In genomic region chr12:88579572-88579940, GRCh38 we compare ENCODE assay signal across 8 cellular contexts. TPM values are rescaled to one million over a fixed set of nuclear protein-coding genes. Genes with fewer than 3 reads are reported as not detected.
DNase-seq lines count a peak whose midpoint lies in the region; ATAC-seq, FAIRE-seq and TF ChIP-seq lines count a peak whose summit lies in the region.

No MANE protein-coding gene starts in this region.

- DNase-seq in CD1c-positive myeloid dendritic cell (ENCODE audit: extremely low spot score) (peak; percentile 10), GM12878 (ENCODE audit: low read depth, low spot score) (no peak), iPS-NIHi7 (ENCODE audit: extremely low spot score) (peak; percentile 26), COLO829 (ENCODE audit: low spot score) (no peak)

- TF ChIP-seq EP300 in Ishikawa (IDR thresholded peaks at IDR 0.05; ENCODE audit: borderline replicate concordance): no peak
- TF ChIP-seq EP300 in GM12878 (IDR thresholded peaks at IDR 0.05; ENCODE audit: borderline replicate concordance in 1 of 2, control insufficient read depth in 1 of 2, low read depth in 2 of 2, low read length in 2 of 2): no peak

- H3K4me3 ChIP-seq in GM12878: no peak overlapping the region
- H3K4me3 ChIP-seq in subcutaneous abdominal adipose tissue (ENCODE audit: low read depth in 1 of 5, low read length in 5 of 5): peak overlapping the region; percentile 88 to 96 (median 92)

- POLR2A ChIA-PET in GM12878 (lab: Charles Lee): no interaction called here

- H3K27me3 ChIP-seq in GM12878 (replicated peaks in 1 of 2; ENCODE audit: control insufficient read depth in 2 of 2, insufficient read depth in 2 of 2, low read length in 1 of 2) (peaks cover 5 to 14% of the 10 kb centered on the region in 2 experiments), subcutaneous abdominal adipose tissue (ENCODE audit: control insufficient read depth in 5 of 5, insufficient read depth in 4 of 5, low read length in 5 of 5) (no peaks in the 10 kb centered on the region)

- ATAC-seq in GM12878 (peak; percentile 17), HG03139 (IDR thresholded peaks at IDR 0.05; ENCODE audit: unreplicated experiment) (no peak), HG03095 (IDR thresholded peaks at IDR 0.05; ENCODE audit: unreplicated experiment) (no peak)

- WGBS in GM12878 (ENCODE audit: insufficient coverage, insufficient replicate concordance, low lambda C conversion rate, missing lambda C conversion rate): 28% methylated on average over 27 of the region's 27 CpGs

- H3K27ac ChIP-seq in GM12878 (ENCODE audit: control insufficient read depth, insufficient read depth): no peak overlapping the region
- H3K27ac ChIP-seq in subcutaneous abdominal adipose tissue (ENCODE audit: low read depth, low read length): peak overlapping the region; percentile 76

- no peaks in the 10 kb centered on the region for H3K9me3 ChIP-seq in GM12878 (replicated peaks; ENCODE audit: control insufficient read depth, insufficient read depth, low read length)
- H3K9me3 ChIP-seq in subcutaneous abdominal adipose tissue (ENCODE audit: control insufficient read depth in 5 of 5, low read length in 5 of 5): no peaks in the 10 kb centered on the region

- H3K36me3 ChIP-seq in GM12878 (ENCODE audit: control insufficient read depth in 2 of 2, insufficient read depth in 2 of 2, low read length in 1 of 2) (no peaks in the 10 kb centered on the region), subcutaneous abdominal adipose tissue (ENCODE audit: control insufficient read depth in 5 of 5, insufficient read depth in 5 of 5, low read length in 5 of 5) (no peaks in the 10 kb centered on the region)

- no peak for TF ChIP-seq POLR2A in GM12878 (IDR thresholded peaks at IDR 0.05; ENCODE audit: low read depth, low read length)

- TF ChIP-seq RAD21 in Ishikawa (IDR thresholded peaks at IDR 0.05; ENCODE audit: low read depth): no peak
- TF ChIP-seq RAD21 in GM12878 (IDR thresholded peaks at IDR 0.05; ENCODE audit: insufficient read depth, low read depth, low read length): no peak

- H2AFZ ChIP-seq in GM12878 (ENCODE audit: control insufficient read depth, low read depth, low read length): no peak overlapping the region

- CTCF ChIA-PET in GM12878 (lab: Yijun Ruan, JAX): no interaction called here

- FAIRE-seq in GM12878 (lab: Jason Lieb, UNC): no peak

- TF ChIP-seq CTCF in GM12878 (IDR thresholded peaks at IDR 0.05 in 2 of 3, conservative IDR thresholded peaks at IDR 0.05 in 1 of 3; ENCODE audit: control insufficient read depth in 2 of 3, extremely low read depth in 1 of 3, insufficient read depth in 1 of 3, low read depth in 3 of 3, low read length in 3 of 3): no peak

- in situ Hi-C loops in GM12878 (cut with MboI): no loop called here

- H3K79me2 ChIP-seq in GM12878 (ENCODE audit: control insufficient read depth, insufficient read depth, low read length): no peaks in the 10 kb centered on the region

- intact Hi-C loops in GM12878 (cut with micrococcal nuclease; ENCODE audit: unreplicated experiment): loop anchor here (5.0 kb wide), 1 partner anchor 418 kb away; no protein-coding TSS in a partner anchor

- H3K4me2 ChIP-seq in GM12878 (ENCODE audit: control insufficient read depth, insufficient read depth): peak overlapping the region; percentile 73

- RAD21 ChIA-PET in GM12878 (lab: Charles Lee; ENCODE audit: unreplicated experiment): no interaction called here

- BruUV-seq in GM12878 (replicated peaks; lab: Mats Ljungman, UMichigan): no TSS peak

- H3K9ac ChIP-seq in GM12878 (ENCODE audit: control insufficient read depth, insufficient read depth, low read length): no peak overlapping the region
- peak overlapping the region; percentile 56 to 76 (median 70) for H3K9ac ChIP-seq in subcutaneous abdominal adipose tissue (ENCODE audit: low read length in 5 of 5)

- SMC1A ChIA-PET in GM12878 (lab: Charles Lee; ENCODE audit: uncharacterized antibody, unreplicated experiment): interaction anchor here (1.1 kb wide), 1 partner anchor 301 kb away, joined by 3 read pairs; no protein-coding TSS in a partner anchor

- H3K4me1 ChIP-seq in GM12878 (ENCODE audit: control insufficient read depth, insufficient read depth, low read length) (no peaks in the 10 kb centered on the region), subcutaneous abdominal adipose tissue (ENCODE audit: control insufficient read depth in 5 of 5, insufficient read depth in 5 of 5, low read length in 5 of 5) (peaks cover 0 to 40% (median 27%) of the 10 kb centered on the region in 5 donors)

- H4K20me1 ChIP-seq in GM12878 (ENCODE audit: control insufficient read depth, insufficient read depth): no peaks in the 10 kb centered on the region

TF ChIP-seq in Ishikawa, 13 proteins besides CTCF, POLR2A, EP300 and RAD21:
- TF ChIP-seq NFIC (IDR thresholded peaks at IDR 0.05): peak; percentile 46; the same call in 1 of the 2 replicates
- no peak for TF ChIP-seq ZBTB7A (IDR thresholded peaks at IDR 0.05; ENCODE audit: low read depth)
- no peak for TF ChIP-seq TCF12 (IDR thresholded peaks at IDR 0.05; ENCODE audit: low read depth)
- TF ChIP-seq TEAD4 (IDR thresholded peaks at IDR 0.05): peak; percentile 30; the same call in 1 of the 2 replicates

TF ChIP-seq in GM12878, 131 proteins besides CTCF, POLR2A, EP300 and RAD21:
- no peak for TF ChIP-seq ZBTB33 (IDR thresholded peaks at IDR 0.05)
- TF ChIP-seq E2F4 (IDR thresholded peaks at IDR 0.05; ENCODE audit: low read depth, low read length): no peak
- TF ChIP-seq ZNF24 (IDR thresholded peaks at IDR 0.05): no peak
- no peak for TF ChIP-seq TBL1XR1 (IDR thresholded peaks at IDR 0.05; ENCODE audit: low read depth, low read length)
TF ChIP-seq in GM12878: peak in this region for 0.

RNA-seq across cellular contexts. Expression of gene KITLG, which starts 0.7 kb away (rescaled TPM):
- not detected in 2 replicates for total RNA-seq in GM12878 (2013; cell fraction: nucleolus; rRNA removed)
- total RNA-seq in GM12878 (2014; rRNA removed) (0.05 and 0.06 TPM in 2 replicates), GM12878 (2014; rRNA removed; fragmentation: Illumina TruSeq; extraction: Trizol) (0.09 and 0.23 TPM in 2 replicates), GM12878 (2021) (0.32 and 0.51 TPM in 2 replicates)
- polyA plus RNA-seq in GM12878 (2011; ENCODE audit: low read depth): 0.05 TPM
- polyA plus RNA-seq in GM12878 (2011; rRNA removed) (0.10 and 0.16 TPM in 2 replicates), GM12878 (2014; fragmentation: Illumina TruSeq; extraction: Trizol) (0.03 TPM in 1 of 2 replicates, not detected in the other), GM12878 (2014; fragmentation: Nextera tagmentation; extraction: Ambion mirVana) (under 1 TPM; 0.02 to 0.03 TPM), GM12878 (2014; rRNA removed) (not detected in 2 replicates), GM12878 (2016; fragmentation: Nextera tagmentation; extraction: Ambion mirVana) (under 1 TPM; 0.10 to 0.40 TPM)
- polyA plus RNA-seq in GM12878 (2011; cell fraction: cytosol; rRNA removed): 0.01 and 0.02 TPM in 2 replicates
- 0.03 and 0.07 TPM in 2 replicates for polyA plus RNA-seq in GM12878 (2011; cell fraction: nucleus; rRNA removed)
- 0.13 and 0.23 TPM in 2 replicates for polyA plus RNA-seq in GM12878 (2012)
- 0.07 and 0.10 TPM in 2 replicates for polyA minus RNA-seq in GM12878 (2011; rRNA and poly(A)+ RNA removed)
- polyA minus RNA-seq in GM12878 (2011; cell fraction: cytosol; rRNA and poly(A)+ RNA removed): not detected in 2 replicates
- 0.24 and 0.29 TPM in 2 replicates for polyA minus RNA-seq in GM12878 (2011; cell fraction: nucleus; rRNA and poly(A)+ RNA removed)

Comparison
In these comparisons a context has a peak if more than half of its experiments do, and no peak if none do; other contexts are left out.
1. DNase-seq: peak in CD1c-positive myeloid dendritic cell (single experiment) and iPS-NIHi7 (single experiment); none in GM12878 (single experiment) and COLO829 (single experiment).